Comparison of ENCODE assay signal across 23 cellular contexts in the genomic region with DNA sequence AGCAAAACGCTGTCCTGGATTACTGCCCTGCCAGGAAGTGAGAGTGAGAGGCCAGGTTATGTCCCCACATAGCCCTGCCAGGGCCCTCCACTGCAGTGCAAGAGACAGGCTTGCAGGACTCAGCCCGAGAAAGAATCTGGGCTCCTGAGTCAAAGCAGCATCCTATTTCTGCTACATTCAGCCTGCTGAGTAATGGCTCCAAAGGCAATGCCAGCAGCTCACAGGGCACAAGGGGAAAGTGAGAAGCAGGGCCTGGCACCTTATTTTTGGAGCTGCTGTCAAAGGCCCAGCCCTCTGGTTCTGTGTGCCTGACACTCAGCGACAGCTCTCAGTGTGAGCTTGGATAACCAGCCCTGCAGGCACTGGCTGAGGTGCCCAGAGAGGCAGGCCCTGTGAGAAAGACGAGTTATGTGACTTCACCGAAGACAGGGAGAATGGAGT.
DNase-seq lines count a peak whose midpoint lies in the region; ATAC-seq and FAIRE-seq lines count a peak whose summit lies in the region.
"Had no signal": no experiment of that assay in that cellular context is flagged by ENCODE, and none has a peak within 500 bp of the region (broad histone marks: within the 10 kb centered on the region; RNA-seq: fewer than 3 reads in every experiment).

No MANE protein-coding gene starts in this region.

- no peaks in the 10 kb centered on the region for H3K9me3 Mint-ChIP-seq in activated T-cell treated with anti-CD3 and anti-CD28 coated beads, Interleukin-2, amount 50 U/mL, for 72 hours
- H3K9me3 Mint-ChIP-seq: activated CD4-positive, alpha-beta T cell treated with anti-CD3 and anti-CD28 coated beads, Interleukin-2, amount 10 ng/mL, durations not matched to agents 7 days and 5 days; stimulated activated naive CD8-positive, alpha-beta T cell treated with anti-CD3 and anti-CD28 coated beads, Interleukin-15, Interleukin-2, amounts not matched to agents 100 ng/mL and 50 ng/mL, for 24 hours had no signal

- no peak overlapping the region for H3K27ac Mint-ChIP-seq in activated T-cell treated with anti-CD3 and anti-CD28 coated beads, Interleukin-2, amount 50 U/mL, for 72 hours
- H3K27ac Mint-ChIP-seq: stimulated activated naive CD8-positive, alpha-beta T cell treated with anti-CD3 and anti-CD28 coated beads, Interleukin-15, Interleukin-2, amounts not matched to agents 100 ng/mL and 50 ng/mL, for 24 hours had no signal

- DNase-seq in activated T-cell treated with anti-CD3 and anti-CD28 coated beads, Interleukin-2, amount 50 U/mL, for 72 hours = no peak
- no peak for DNase-seq in activated T-cell treated with anti-CD3 and anti-CD28 coated beads, Interleukin-2, amount 50 U/mL, for 1 hour
- DNase-seq in iris pigment epithelial cell (ENCODE audit: low read depth) (peak; percentile 10), urothelium cell line (ENCODE audit: low spot score) (no peak), NCI-H128 (lab: John Stamatoyannopoulos, UW; ENCODE audit: unreplicated experiment) (no peak)
- no peak for DNase-seq in stimulated activated CD4-positive, alpha-beta T cell treated with anti-CD3 and anti-CD28 coated beads, Interleukin-4, amount 100 ng/mL, for 4 hours
- DNase-seq in stimulated activated naive CD4-positive, alpha-beta T cell treated with Interleukin-2 at 50 U/mL for 16 hours (lab: John Stamatoyannopoulos, UW) = no peak
- DNase-seq: 8988T; activated CD4-positive, alpha-beta T cell treated with anti-CD3 and anti-CD28 coated beads, Interleukin-2, amount 10 ng/mL, durations not matched to agents 7 days and 5 days; activated CD8-positive, alpha-beta memory T cell treated with anti-CD3 and anti-CD28 coated beads, Interleukin-2, amount 50 U/mL, for 4 hours; activated gamma-delta T cell; anterior cingulate cortex; BE2C; Calu3; glutamatergic neuron; KG1; NCI-H2029; right lobe of liver had no signal

- WGBS in esophagus, 2 donors = 54 to 61% methylated on average over 5 of the region's 5 CpGs

- no peak overlapping the region for H3K4me3 Mint-ChIP-seq in activated T-cell treated with anti-CD3 and anti-CD28 coated beads, Interleukin-2, amount 50 U/mL, for 72 hours
- H3K4me3 Mint-ChIP-seq: activated CD4-positive, alpha-beta T cell treated with anti-CD3 and anti-CD28 coated beads, Interleukin-2, amount 10 ng/mL, durations not matched to agents 7 days and 5 days; stimulated activated naive CD8-positive, alpha-beta T cell treated with anti-CD3 and anti-CD28 coated beads, Interleukin-15, Interleukin-2, amounts not matched to agents 100 ng/mL and 50 ng/mL, for 24 hours had no signal

- no peaks in the 10 kb centered on the region for H3K27me3 Mint-ChIP-seq in activated T-cell treated with anti-CD3 and anti-CD28 coated beads, Interleukin-2, amount 50 U/mL, for 72 hours (ENCODE audit: low read depth)
- H3K27me3 Mint-ChIP-seq: activated CD4-positive, alpha-beta T cell treated with anti-CD3 and anti-CD28 coated beads, Interleukin-2, amount 10 ng/mL, durations not matched to agents 7 days and 5 days; stimulated activated naive CD8-positive, alpha-beta T cell treated with anti-CD3 and anti-CD28 coated beads, Interleukin-15, Interleukin-2, amounts not matched to agents 100 ng/mL and 50 ng/mL, for 24 hours had no signal

- peaks cover 10% of the 10 kb centered on the region for H3K4me1 Mint-ChIP-seq in activated T-cell treated with anti-CD3 and anti-CD28 coated beads, Interleukin-2, amount 50 U/mL, for 72 hours (ENCODE audit: low read depth)

- no peaks in the 10 kb centered on the region for H3K27me3 ChIP-seq in esophagus (ENCODE audit: control insufficient read depth in 1 of 2, insufficient read depth in 2 of 2, low read length in 2 of 2)
- H3K27me3 ChIP-seq: BE2C, esophagus muscularis mucosa, right lobe of liver, tibial nerve had no signal

- H3K36me3 Mint-ChIP-seq in activated T-cell treated with anti-CD3 and anti-CD28 coated beads, Interleukin-2, amount 50 U/mL, for 72 hours (ENCODE audit: insufficient read depth in 2 of 2) = peaks cover 0 to 2% of the 10 kb centered on the region in 2 donors

- peaks cover 3% of the 10 kb centered on the region in 2 donors for H3K4me1 ChIP-seq in esophagus (ENCODE audit: control insufficient read depth in 2 of 2, insufficient read depth in 2 of 2, low read length in 1 of 2)
- H3K4me1 ChIP-seq: BE2C, right lobe of liver, tibial nerve had no signal

- peak overlapping the region; percentile 24 to 76 for H3K27ac ChIP-seq in esophagus (ENCODE audit: low read depth in 2 of 2, low read length in 1 of 2)
- H3K27ac ChIP-seq: esophagus muscularis mucosa, right lobe of liver, tibial nerve had no signal

- H3K4me3 ChIP-seq in esophagus (ENCODE audit: low read depth in 1 of 2, low read length in 2 of 2) = no peak overlapping the region
- H3K4me3 ChIP-seq: esophagus muscularis mucosa, lung, right lobe of liver, tibial nerve had no signal

- no peak for FAIRE-seq in urothelium cell line (lab: Jason Lieb, UNC)

- ATAC-seq in activated T-cell treated with anti-CD3 and anti-CD28 coated beads, Interleukin-2, amount 50 U/mL, for 72 hours (replicated peaks in 1 of 2) = peak; percentile 26 to 34

- H3K36me3 ChIP-seq in esophagus (ENCODE audit: control insufficient read depth in 2 of 2, insufficient read depth in 2 of 2, low read length in 1 of 2) = no peaks in the 10 kb centered on the region
- H3K36me3 ChIP-seq: BE2C, esophagus muscularis mucosa, right lobe of liver, tibial nerve had no signal

- no peaks in the 10 kb centered on the region for H3K9me3 ChIP-seq in esophagus (ENCODE audit: control insufficient read depth in 2 of 2, insufficient read depth in 1 of 2, low read depth in 1 of 2, low read length in 1 of 2)
- H3K9me3 ChIP-seq: BE2C, esophagus muscularis mucosa, right lobe of liver, tibial nerve had no signal
